ENCODE assay signal across 8 cellular contexts in the genomic region with DNA sequence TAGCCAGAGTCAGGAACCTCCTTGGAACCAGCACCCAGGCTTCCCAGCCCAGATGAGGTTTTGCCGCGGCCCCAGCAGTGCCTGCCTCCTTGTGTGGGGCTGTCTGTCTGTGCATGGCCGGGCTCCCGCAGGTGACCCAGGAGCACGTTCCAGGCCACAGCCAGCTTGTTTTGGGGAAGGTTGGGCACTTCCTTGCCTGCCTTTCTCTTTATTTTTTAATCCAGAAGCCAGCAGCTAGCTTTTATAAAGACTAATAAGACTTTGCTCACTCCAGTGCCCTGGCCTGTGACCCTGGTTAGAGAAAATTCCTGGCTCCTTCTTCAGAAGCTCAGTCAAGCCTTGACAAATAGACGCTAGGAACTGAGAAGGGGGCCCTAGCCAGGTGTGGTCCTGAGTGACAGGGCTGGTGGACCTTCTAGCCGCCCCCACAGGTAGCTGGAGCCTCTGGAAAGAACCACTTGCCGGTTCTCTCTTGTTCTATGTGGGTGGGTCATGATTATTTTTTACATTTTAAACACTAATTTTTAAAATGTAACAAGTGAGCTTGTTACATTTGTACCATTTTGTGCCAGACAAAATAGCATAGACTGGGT. TPM values are rescaled to one million over a fixed set of nuclear protein-coding genes. Genes with fewer than 3 reads are reported as not detected.
A peak's percentile ranks its signal among the peaks of the same experiment; 100 is the strongest.
DNase-seq lines count a peak whose midpoint lies in the region; ATAC-seq and TF ChIP-seq lines count a peak whose summit lies in the region.

No MANE protein-coding gene starts in this region.

- no peaks in the 10 kb centered on the region for H4K20me1 ChIP-seq in PC-9 (ENCODE audit: insufficient read depth)

- no peak for TF ChIP-seq POLR2A in esophagus squamous epithelium (IDR thresholded peaks at IDR 0.05)

- no peaks in the 10 kb centered on the region for H3K9me3 ChIP-seq in PC-9 (ENCODE audit: insufficient read depth, low read depth)
- H3K9me3 ChIP-seq in esophagus squamous epithelium = no peaks in the 10 kb centered on the region

- intact Hi-C loops in PC-9 (cut with micrococcal nuclease; ENCODE audit: unreplicated experiment) = loop anchor here (1.0 to 10.0 kb wide), 9 partner anchors 29 to 1015 kb away; a partner anchor contains a TSS
- intact Hi-C loops in esophagus squamous epithelium (cut with DNase I) = loop anchor here (5.0 to 10.0 kb wide), 4 partner anchors 65 to 495 kb away; no protein-coding TSS in a partner anchor

- peak; percentile 20 for TF ChIP-seq CTCF in PC-9 (conservative IDR thresholded peaks at IDR 0.05)
- TF ChIP-seq CTCF in esophagus squamous epithelium (IDR thresholded peaks at IDR 0.05) = no peak
- TF ChIP-seq CTCF in retinal pigment epithelial cell (conservative IDR thresholded peaks at IDR 0.05; ENCODE audit: low read depth, low read length) = no peak

- H3F3A ChIP-seq in PC-9 (ENCODE audit: insufficient read depth, low read depth) = peaks cover 23% of the 10 kb centered on the region; the same call in 1 of the 2 replicates

- POLR2A ChIA-PET in PC-9 (lab: Charles Lee; ENCODE audit: unreplicated experiment) = interaction anchor here (0.6 to 1.5 kb wide), 4 partner anchors 14 to 57 kb away, joined by 4 to 7 read pairs (median 4); no protein-coding TSS in a partner anchor

- H3K9me2 ChIP-seq in PC-9 (ENCODE audit: insufficient read depth) = no peaks in the 10 kb centered on the region

- H3K36me3 ChIP-seq in PC-9 (ENCODE audit: low read depth) = peaks cover 17% of the 10 kb centered on the region; the same call in 1 of the 2 replicates
- H3K36me3 ChIP-seq in esophagus squamous epithelium = peaks cover 0 to 21% (median 0%) of the 10 kb centered on the region in 3 donors

- H2AFZ ChIP-seq in PC-9 = peak overlapping the region; percentile 95

- 64 to 69% methylated on average over 3 to 5 of the region's 8 CpGs for WGBS in esophagus squamous epithelium, 2 donors

- peaks cover 18% of the 10 kb centered on the region for H3K79me2 ChIP-seq in PC-9 (ENCODE audit: low read depth)

- H3K27me3 ChIP-seq in PC-9 (ENCODE audit: insufficient read depth, low read depth) = no peaks in the 10 kb centered on the region
- peaks cover 0 to 3% (median 0%) of the 10 kb centered on the region in 4 donors for H3K27me3 ChIP-seq in esophagus squamous epithelium

- BruUV-seq in PC-9 (replicated peaks; lab: Mats Ljungman, UMichigan) = TSS peak; percentile 30

- H3K27ac ChIP-seq in PC-9 (no peak overlapping the region), esophagus squamous epithelium (peak overlapping the region; percentile 73 to 92 (median 84))

- ATAC-seq in GM19351 (IDR thresholded peaks at IDR 0.05; ENCODE audit: unreplicated experiment) = peak; percentile 5
- ATAC-seq in HG03342 (IDR thresholded peaks at IDR 0.05; ENCODE audit: unreplicated experiment) = no peak

- H3K4me1 ChIP-seq in PC-9 (replicated peaks; ENCODE audit: insufficient read depth) = peaks cover 14% of the 10 kb centered on the region
- H3K4me1 ChIP-seq in esophagus squamous epithelium = peaks cover 6 to 25% (median 12%) of the 10 kb centered on the region in 3 donors

- peak overlapping the region; percentile 65 for H3K4me3 ChIP-seq in PC-9
- H3K4me3 ChIP-seq in esophagus squamous epithelium = peak overlapping the region; percentile 54 to 89 (median 66)
- peak overlapping the region; percentile 73 for H3K4me3 ChIP-seq in retinal pigment epithelial cell (ENCODE audit: low read length)

- no peak for DNase-seq in PC-9
- DNase-seq in esophagus squamous epithelium (lab: John Stamatoyannopoulos, UW) = no peak
- DNase-seq in retinal pigment epithelial cell (ENCODE audit: low read depth) = no peak
- DNase-seq in NCI-H2171 (lab: John Stamatoyannopoulos, UW) = no peak
- no peak for DNase-seq in GM03348 (ENCODE audit: low spot score)
- no peak for DNase-seq in C1 segment of cervical spinal cord (lab: John Stamatoyannopoulos, UW)

- H3K4me2 ChIP-seq in PC-9 = peak overlapping the region; percentile 94

- CTCF ChIA-PET in PC-9 (lab: Charles Lee) = interaction anchor here (0.6 to 1.9 kb wide), 11 partner anchors 20 to 388 kb away, joined by 3 to 17 read pairs (median 5); no protein-coding TSS in a partner anchor

RNA-seq across cellular contexts. Expression of a gene that starts 0.8 kb away (rescaled TPM):
- total RNA-seq in PC-9 (2021) = 24.1 and 35.7 TPM in 2 replicates
- total RNA-seq in esophagus squamous epithelium = 1 to 10 TPM in 3 of 4 donors, under 1 TPM in 1; 0.87 to 3.1 (median 2.3) TPM
